In the genomic region with DNA sequence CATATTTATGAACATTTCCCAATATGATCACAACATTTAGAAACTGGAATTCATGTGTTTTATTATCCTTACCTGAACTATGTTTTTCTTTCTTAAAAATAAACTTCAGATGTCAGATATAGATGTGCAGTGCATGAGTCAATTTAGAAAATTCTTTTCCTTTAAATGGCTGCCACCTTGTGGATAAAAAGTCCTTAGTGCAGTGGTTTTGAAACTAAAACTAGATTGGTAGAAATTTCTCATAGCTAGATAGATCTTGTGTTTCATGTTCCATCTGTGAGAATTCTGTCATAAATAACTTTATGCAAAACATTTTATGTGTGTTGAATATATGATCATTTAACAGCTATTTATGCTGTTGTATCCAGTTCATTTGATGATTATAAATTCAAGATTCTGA, we compare ENCODE assay signal across 1 cellular context.
TF ChIP-seq lines count a peak whose summit lies in the region.

No MANE protein-coding gene starts in this region.

TF ChIP-seq in Ishikawa, 13 proteins besides CTCF, POLR2A, EP300 and RAD21 (continued from another document):
- no peak for TF ChIP-seq FOXM1 (IDR thresholded peaks at IDR 0.05; ENCODE audit: borderline replicate concordance, low read depth)
- TF ChIP-seq, protein P1, sequence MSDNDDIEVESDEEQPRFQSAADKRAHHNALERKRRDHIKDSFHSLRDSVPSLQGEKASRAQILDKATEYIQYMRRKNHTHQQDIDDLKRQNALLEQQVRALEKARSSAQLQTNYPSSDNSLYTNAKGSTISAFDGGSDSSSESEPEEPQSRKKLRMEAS (IDR thresholded peaks at IDR 0.05), result no peak
- TF ChIP-seq EGR1 (IDR thresholded peaks at IDR 0.05), result no peak
